Comparison of ENCODE assay signal across 8 cellular contexts in the genomic region with DNA sequence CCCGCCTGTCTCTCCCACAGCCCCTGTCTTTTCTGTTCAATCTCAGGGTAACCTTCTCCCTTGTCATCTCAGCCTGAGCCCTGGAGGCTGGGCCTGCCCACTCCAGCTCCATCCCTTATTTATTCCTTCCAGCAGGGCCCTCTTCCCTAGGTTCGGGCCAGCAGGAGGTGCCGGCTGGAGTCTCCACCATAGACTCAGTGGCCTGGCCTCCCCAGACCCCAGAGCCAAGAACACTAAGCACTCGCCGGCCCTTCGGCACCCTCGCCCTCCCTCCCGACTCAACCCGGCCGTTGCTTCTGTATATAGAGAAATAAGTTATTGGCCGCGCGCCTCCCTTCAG. TPM values are rescaled to one million over a fixed set of nuclear protein-coding genes. Genes with fewer than 3 reads are reported as not detected.
DNase-seq lines count a peak whose midpoint lies in the region; ATAC-seq and TF ChIP-seq lines count a peak whose summit lies in the region.

No MANE protein-coding gene starts in this region.

- in situ Hi-C loops in GM13977 (cut with MboI; ENCODE audit: low pct_unique_long_range_greater_than_20kb, low sequenced_read_pairs, unreplicated experiment), result no loop called here

- peaks cover 5% of the 10 kb centered on the region for H3K36me3 Mint-ChIP-seq in progenitor cell of endocrine pancreas (ENCODE audit: insufficient read depth)

- H3K4me3 ChIP-seq in WERI-Rb-1 (ENCODE audit: low read depth, low read length), result peak overlapping the region; percentile 70
- H3K4me3 ChIP-seq in fibroblast of villous mesenchyme (ENCODE audit: low read depth, low read length), result peak overlapping the region; percentile 99

- peak; percentile 38 for DNase-seq in WERI-Rb-1
- no peak for DNase-seq in fibroblast of villous mesenchyme (ENCODE audit: low read depth)
- no peak for DNase-seq in progenitor cell of endocrine pancreas (ENCODE audit: low spot score, unreplicated experiment)
- no peak for DNase-seq in NCI-H524 (lab: John Stamatoyannopoulos, UW)
- DNase-seq in putamen (ENCODE audit: low spot score), result no peak
- DNase-seq in GM13977 (ENCODE audit: low spot score), result no peak

- H3K4me1 ChIP-seq in ES-I3 (ENCODE audit: insufficient read depth, low read length), result no peaks in the 10 kb centered on the region

- H3K9me3 ChIP-seq in ES-I3 (ENCODE audit: control insufficient read depth, insufficient read depth, low read length), result no peaks in the 10 kb centered on the region
- H3K9me3 ChIP-seq in WERI-Rb-1 (ENCODE audit: severe bottlenecking), result no peaks in the 10 kb centered on the region

- TF ChIP-seq CTCF in WERI-Rb-1 (IDR thresholded peaks at IDR 0.05; ENCODE audit: low read depth, low read length) (peak; percentile 16; the same call in 1 of the 2 replicates), fibroblast of villous mesenchyme (IDR thresholded peaks at IDR 0.05; ENCODE audit: insufficient read depth, low read depth, low read length) (no peak), progenitor cell of endocrine pancreas (IDR thresholded peaks at IDR 0.05; ENCODE audit: unreplicated experiment) (no peak), GM13977 (IDR thresholded peaks at IDR 0.05; ENCODE audit: extremely low read depth, insufficient read depth, missing control alignments) (no peak)

- ATAC-seq in GM19452 (IDR thresholded peaks at IDR 0.05; ENCODE audit: unreplicated experiment), result no peak

- no peaks in the 10 kb centered on the region for H3K27me3 ChIP-seq in WERI-Rb-1 (ENCODE audit: insufficient read depth, low read depth, severe bottlenecking)

- peaks cover 12% of the 10 kb centered on the region for H3K4me1 Mint-ChIP-seq in progenitor cell of endocrine pancreas (ENCODE audit: low read depth)

- peak overlapping the region; percentile 65 for H3K27ac ChIP-seq in WERI-Rb-1

- H3K9me3 Mint-ChIP-seq in progenitor cell of endocrine pancreas (ENCODE audit: low read depth), result no peaks in the 10 kb centered on the region

- peak overlapping the region; percentile 94 for H3K4me3 Mint-ChIP-seq in progenitor cell of endocrine pancreas (ENCODE audit: low read depth)

- no peaks in the 10 kb centered on the region for H3K27me3 Mint-ChIP-seq in progenitor cell of endocrine pancreas

- peak overlapping the region; percentile 81 for H3K27ac Mint-ChIP-seq in progenitor cell of endocrine pancreas

- no peaks in the 10 kb centered on the region for H3K36me3 ChIP-seq in ES-I3 (ENCODE audit: insufficient read depth, low read length)
- peaks cover 60% of the 10 kb centered on the region for H3K36me3 ChIP-seq in WERI-Rb-1

- H3K9ac ChIP-seq in ES-I3 (ENCODE audit: low read depth, low read length), result peak overlapping the region; percentile 63

RNA-seq across cellular contexts. Expression of gene RAB1B, which starts 1.4 kb away (rescaled TPM):
- total RNA-seq in fibroblast of villous mesenchyme (88.9 and 89.5 TPM in 2 replicates), progenitor cell of endocrine pancreas (100 and 102 TPM in 2 replicates)

RNA-seq across cellular contexts. Expression of gene KLC2, which starts 9.5 kb away (rescaled TPM):
- total RNA-seq in fibroblast of villous mesenchyme, result 18.7 and 24.6 TPM in 2 replicates
- total RNA-seq in progenitor cell of endocrine pancreas, result 69.8 and 70.9 TPM in 2 replicates

RNA-seq across cellular contexts. Expression of gene CNIH2, which starts 11.0 kb away (rescaled TPM):
- 0.43 and 0.64 TPM in 2 replicates for total RNA-seq in fibroblast of villous mesenchyme
- total RNA-seq in progenitor cell of endocrine pancreas, result 21.3 and 21.7 TPM in 2 replicates

RNA-seq across cellular contexts. Expression of gene YIF1A, which starts 21.9 kb away (rescaled TPM):
- total RNA-seq in fibroblast of villous mesenchyme (187 and 189 TPM in 2 replicates), progenitor cell of endocrine pancreas (61.7 and 64.6 TPM in 2 replicates)

RNA-seq across cellular contexts. Expression of gene TMEM151A, which starts 24.7 kb away (rescaled TPM):
- under 0.01 TPM in 1 of 2 replicates, not detected in the other for total RNA-seq in fibroblast of villous mesenchyme
- 0.33 and 0.57 TPM in 2 replicates for total RNA-seq in progenitor cell of endocrine pancreas

Comparison
In these comparisons a context has a peak if more than half of its experiments do, and no peak if none do; other contexts are left out.
1. RNA of gene CNIH2, which starts 11.0 kb away (total RNA-seq): 21.3 to 21.7 TPM in progenitor cell of endocrine pancreas; 0.43 to 0.64 TPM in fibroblast of villous mesenchyme; every median in the first group is over 10 times any median in the second.